ENCODE assay signal across 14 cellular contexts in the genomic region with DNA sequence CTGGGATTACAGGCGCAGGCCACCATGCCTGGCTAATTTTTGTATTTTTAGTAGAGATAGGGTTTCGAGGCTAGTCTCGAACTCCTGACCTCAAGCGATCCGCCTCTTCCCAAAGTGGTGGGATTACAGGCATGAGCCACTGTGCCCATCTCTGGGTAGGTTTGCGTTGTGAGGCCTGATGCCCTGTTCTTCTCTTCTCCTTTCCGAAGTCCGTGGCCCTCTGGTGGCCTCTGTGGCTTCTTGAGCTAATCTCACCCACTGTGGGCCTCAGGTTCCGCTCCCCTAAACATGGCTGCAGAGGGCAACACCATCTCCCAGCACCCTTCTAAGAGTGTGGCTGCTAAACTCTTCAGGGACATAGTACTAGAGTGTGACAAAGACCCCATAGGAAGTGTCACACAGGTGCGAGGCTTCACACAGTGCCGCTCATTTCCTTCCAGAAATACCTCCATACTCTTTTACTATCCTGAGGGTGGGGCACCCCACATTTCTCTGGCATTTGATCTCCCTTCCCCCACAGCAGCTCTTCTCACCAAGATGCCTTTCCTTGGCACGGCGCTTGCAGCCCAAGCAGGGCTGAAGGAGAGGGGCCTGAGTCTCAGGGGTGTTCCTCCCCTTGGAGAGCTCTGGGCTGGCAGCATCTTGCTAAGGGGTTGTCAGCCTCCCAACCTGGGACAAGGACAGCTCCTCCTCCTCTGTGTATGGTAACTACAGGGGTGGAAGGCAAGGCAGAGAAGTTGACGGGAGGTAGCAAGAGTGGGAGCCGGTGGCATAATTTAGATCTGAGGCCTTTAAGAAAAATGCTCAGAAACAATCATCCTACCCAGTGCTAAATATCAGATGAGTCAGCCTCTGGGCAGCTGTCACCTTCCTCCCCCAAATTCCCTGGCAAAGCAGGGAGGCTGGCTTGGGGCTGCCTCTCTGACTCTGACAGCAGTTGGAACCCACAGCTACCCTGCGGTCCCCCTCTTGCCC. TPM values are rescaled to one million over a fixed set of nuclear protein-coding genes. Genes with fewer than 3 reads are reported as not detected.
A peak's percentile ranks its signal among the peaks of the same experiment; 100 is the strongest.
DNase-seq lines count a peak whose midpoint lies in the region; ATAC-seq, FAIRE-seq and TF ChIP-seq lines count a peak whose summit lies in the region.
"Had no signal": no experiment of that assay in that cellular context is flagged by ENCODE, and none has a peak within 500 bp of the region (broad histone marks: within the 10 kb centered on the region; RNA-seq: fewer than 3 reads in every experiment).

No MANE protein-coding gene starts in this region.

- H3K27ac ChIP-seq in RWPE2 (ENCODE audit: poor library complexity, severe bottlenecking) = peak overlapping the region; percentile 7
- H3K27ac ChIP-seq: cardiac muscle cell had no signal

- H3K36me3 Mint-ChIP-seq in osteocyte (ENCODE audit: unreplicated experiment) (no peaks in the 10 kb centered on the region), glutamatergic neuron (ENCODE audit: unreplicated experiment) (no peaks in the 10 kb centered on the region)
- H3K36me3 Mint-ChIP-seq in activated T-cell treated with anti-CD3 and anti-CD28 coated beads, Interleukin-2, amount 50 U/mL, for 72 hours (ENCODE audit: insufficient read depth in 2 of 2) = no peaks in the 10 kb centered on the region
- H3K36me3 Mint-ChIP-seq: CD8-positive, alpha-beta T cell had no signal

- H3K27ac Mint-ChIP-seq in osteocyte (ENCODE audit: unreplicated experiment) = no peak overlapping the region
- no peak overlapping the region for H3K27ac Mint-ChIP-seq in glutamatergic neuron (ENCODE audit: unreplicated experiment)
- no peak overlapping the region for H3K27ac Mint-ChIP-seq in activated T-cell treated with anti-CD3 and anti-CD28 coated beads, Interleukin-2, amount 50 U/mL, for 72 hours
- H3K27ac Mint-ChIP-seq: CD8-positive, alpha-beta T cell; stimulated activated naive CD8-positive, alpha-beta T cell treated with anti-CD3 and anti-CD28 coated beads, Interleukin-15, amount 100 ng/mL, for 72 hours; T-helper 1 cell treated with Interleukin-12 subunit alpha and Interleukin-12 subunit beta and Interleukin-4 antibody, amounts not matched to agents 30 μg/mL and 1 μg/mL, for 36 hours had no signal

- TF ChIP-seq CTCF in RWPE2 (IDR thresholded peaks at IDR 0.05; ENCODE audit: poor library complexity, severe bottlenecking) (no peak), fibroblast of mammary gland (conservative IDR thresholded peaks at IDR 0.05; ENCODE audit: control insufficient read depth, insufficient read depth, low read depth, low read length) (no peak), osteocyte (IDR thresholded peaks at IDR 0.05) (no peak), glutamatergic neuron (IDR thresholded peaks at IDR 0.05; ENCODE audit: partially characterized antibody, unreplicated experiment) (no peak)

- no peak for ATAC-seq in RWPE2 (ENCODE audit: low read depth)
- ATAC-seq in activated T-cell treated with anti-CD3 and anti-CD28 coated beads, Interleukin-2, amount 50 U/mL, for 72 hours (replicated peaks in 1 of 2) = no peak
- ATAC-seq: CD8-positive, alpha-beta T cell; stimulated activated naive CD8-positive, alpha-beta T cell treated with anti-CD3 and anti-CD28 coated beads, Interleukin-15, amount 100 ng/mL, for 72 hours had no signal

- no peak overlapping the region for H3K4me3 Mint-ChIP-seq in osteocyte (ENCODE audit: unreplicated experiment)
- no peak overlapping the region for H3K4me3 Mint-ChIP-seq in glutamatergic neuron (ENCODE audit: unreplicated experiment)
- H3K4me3 Mint-ChIP-seq in activated T-cell treated with anti-CD3 and anti-CD28 coated beads, Interleukin-2, amount 50 U/mL, for 72 hours = no peak overlapping the region
- H3K4me3 Mint-ChIP-seq: CD8-positive, alpha-beta T cell; stimulated activated naive CD8-positive, alpha-beta T cell treated with anti-CD3 and anti-CD28 coated beads, Interleukin-15, amount 100 ng/mL, for 72 hours; T-helper 1 cell treated with Interleukin-12 subunit alpha and Interleukin-12 subunit beta and Interleukin-4 antibody, amounts not matched to agents 30 μg/mL and 1 μg/mL, for 36 hours had no signal

- H3K27me3 Mint-ChIP-seq in osteocyte (ENCODE audit: unreplicated experiment) = peaks cover 7% of the 10 kb centered on the region
- H3K27me3 Mint-ChIP-seq in glutamatergic neuron (ENCODE audit: unreplicated experiment) = peaks cover 12% of the 10 kb centered on the region
- peaks cover 21% of the 10 kb centered on the region for H3K27me3 Mint-ChIP-seq in activated T-cell treated with anti-CD3 and anti-CD28 coated beads, Interleukin-2, amount 50 U/mL, for 72 hours (ENCODE audit: low read depth)

- peaks cover 13% of the 10 kb centered on the region for H3K27me3 ChIP-seq in RWPE2 (ENCODE audit: insufficient read depth, poor library complexity, severe bottlenecking)

- peaks cover 5% of the 10 kb centered on the region for H3K9me3 Mint-ChIP-seq in osteocyte (ENCODE audit: unreplicated experiment)
- no peaks in the 10 kb centered on the region for H3K9me3 Mint-ChIP-seq in glutamatergic neuron (ENCODE audit: unreplicated experiment)
- peaks cover 0 to 2% of the 10 kb centered on the region in 2 donors for H3K9me3 Mint-ChIP-seq in activated T-cell treated with anti-CD3 and anti-CD28 coated beads, Interleukin-2, amount 50 U/mL, for 72 hours

- no peaks in the 10 kb centered on the region for H3K36me3 ChIP-seq in RWPE2 (ENCODE audit: low read depth)
- H3K36me3 ChIP-seq: cardiac muscle cell had no signal

- DNase-seq in EL (peak; percentile 83), RWPE2 (ENCODE audit: low spot score) (no peak), fibroblast of mammary gland (ENCODE audit: low read depth) (peak; percentile 73), osteocyte (ENCODE audit: extremely low spot score, unreplicated experiment) (peak; percentile 71), GM19239 (ENCODE audit: insufficient read length, low spot score) (no peak), NK-92 (lab: John Stamatoyannopoulos, UW; ENCODE audit: unreplicated experiment) (no peak), glutamatergic neuron (no peak)
- no peak for DNase-seq in activated T-cell treated with anti-CD3 and anti-CD28 coated beads, Interleukin-2, amount 50 U/mL, for 72 hours
- DNase-seq: NCI-H69; stimulated activated naive CD8-positive, alpha-beta T cell treated with anti-CD3 and anti-CD28 coated beads, Interleukin-15, amount 100 ng/mL, for 72 hours had no signal

- H3K4me1 Mint-ChIP-seq in osteocyte (ENCODE audit: unreplicated experiment) = peaks cover 23% of the 10 kb centered on the region
- H3K4me1 Mint-ChIP-seq in glutamatergic neuron (ENCODE audit: low read depth, unreplicated experiment) = no peaks in the 10 kb centered on the region
- peaks cover 5% of the 10 kb centered on the region for H3K4me1 Mint-ChIP-seq in activated T-cell treated with anti-CD3 and anti-CD28 coated beads, Interleukin-2, amount 50 U/mL, for 72 hours (ENCODE audit: low read depth)

- no peaks in the 10 kb centered on the region for H3K4me1 ChIP-seq in RWPE2 (ENCODE audit: insufficient read depth, poor library complexity, severe bottlenecking)

- H3K4me3 ChIP-seq in RWPE2 (ENCODE audit: severe bottlenecking) (no peak overlapping the region), fibroblast of mammary gland (ENCODE audit: control insufficient read depth, low read depth, low read length) (peak overlapping the region; percentile 2)
- H3K4me3 ChIP-seq: cardiac muscle cell, GM12878 had no signal

- H3K9me3 ChIP-seq in RWPE2 (ENCODE audit: severe bottlenecking) = no peaks in the 10 kb centered on the region

- no peak for FAIRE-seq in GM19239 (lab: Jason Lieb, UNC)
- FAIRE-seq: GM12878 had no signal

RNA-seq across cellular contexts. Expression of gene THY1, which starts 6.1 kb away (rescaled TPM):
- total RNA-seq in osteocyte (11.3 and 14.0 TPM in 2 replicates), glutamatergic neuron (ENCODE audit: unreplicated experiment) (22.0 TPM)
- total RNA-seq in activated T-cell treated with anti-CD3 and anti-CD28 coated beads, Interleukin-2, amount 50 U/mL, for 72 hours = 1 to 10 TPM; 1.3 to 4.0 TPM
- total RNA-seq: CD8-positive, alpha-beta T cell had no signal

RNA-seq across cellular contexts. Expression of gene USP2, which starts 35.4 kb away (rescaled TPM):
- total RNA-seq in osteocyte (0.11 and 0.24 TPM in 2 replicates), glutamatergic neuron (ENCODE audit: unreplicated experiment) (2.6 TPM)
- 1 to 10 TPM in 1 of 2 donors, under 1 TPM in 1; 0.91 to 3.0 TPM for total RNA-seq in activated T-cell treated with anti-CD3 and anti-CD28 coated beads, Interleukin-2, amount 50 U/mL, for 72 hours

Comparison
In these comparisons a context has a peak if more than half of its experiments do, and no peak if none do; other contexts are left out.
1. DNase-seq: peak in EL (single experiment), fibroblast of mammary gland (single experiment) and osteocyte (single experiment); none in RWPE2 (single experiment), GM19239 (single experiment), NK-92 (single experiment), glutamatergic neuron (single experiment) and activated T-cell treated with anti-CD3 and anti-CD28 coated beads, Interleukin-2, amount 50 U/mL, for 72 hours (0 of 2).